ENCODE assay signal across 8 cellular contexts in genomic region chr2:230410861-230411464, GRCh38. TPM values are rescaled to one million over a fixed set of nuclear protein-coding genes. Genes with fewer than 3 reads are reported as not detected.
A peak's percentile ranks its signal among the peaks of the same experiment; 100 is the strongest.
DNase-seq lines count a peak whose midpoint lies in the region; ATAC-seq and TF ChIP-seq lines count a peak whose summit lies in the region.

No MANE protein-coding gene starts in this region.

- no peaks in the 10 kb centered on the region for H3K9me3 ChIP-seq in T-helper 17 cell (ENCODE audit: control insufficient read depth, low read length, poor library complexity, severe bottlenecking)

- no peaks in the 10 kb centered on the region for H3K27me3 Mint-ChIP-seq in T-helper 17 cell

- no peak for DNase-seq in T-helper 17 cell
- no peak for DNase-seq in fibroblast of villous mesenchyme (ENCODE audit: low read depth)
- no peak for DNase-seq in retinal pigment epithelial cell (ENCODE audit: low read depth)
- no peak for DNase-seq in UCSD-AML1 (lab: John Stamatoyannopoulos, UW; ENCODE audit: unreplicated experiment)
- no peak for DNase-seq in NCI-H1048 (lab: John Stamatoyannopoulos, UW)
- DNase-seq in posterior vena cava (ENCODE audit: low spot score), result no peak

- ATAC-seq in T-helper 17 cell (no peak), HG03045 (IDR thresholded peaks at IDR 0.05; ENCODE audit: unreplicated experiment) (no peak)

- intact Hi-C loops in posterior vena cava (cut with DNase I), result no loop called here

- peak overlapping the region; percentile 98 for H3K27ac Mint-ChIP-seq in T-helper 17 cell

- H3K4me3 ChIP-seq in GM08714 (ENCODE audit: low read length), result peak overlapping the region; percentile 62; the same call in 1 of the 2 replicates
- peak overlapping the region; percentile 63 for H3K4me3 ChIP-seq in fibroblast of villous mesenchyme (ENCODE audit: low read depth, low read length)
- H3K4me3 ChIP-seq in retinal pigment epithelial cell (ENCODE audit: low read length), result peak overlapping the region; percentile 83

- H3K4me1 Mint-ChIP-seq in T-helper 17 cell, result peaks cover 40% of the 10 kb centered on the region

- TF ChIP-seq CTCF in fibroblast of villous mesenchyme (IDR thresholded peaks at IDR 0.05; ENCODE audit: insufficient read depth, low read depth, low read length), result no peak
- TF ChIP-seq CTCF in retinal pigment epithelial cell (conservative IDR thresholded peaks at IDR 0.05; ENCODE audit: low read depth, low read length), result no peak

- no peaks in the 10 kb centered on the region for H3K36me3 Mint-ChIP-seq in T-helper 17 cell (ENCODE audit: low read depth)

- peak overlapping the region; percentile 99 for H3K4me3 Mint-ChIP-seq in T-helper 17 cell

RNA-seq across cellular contexts. Expression of gene SP100, which starts 5.0 kb away (rescaled TPM):
- total RNA-seq in T-helper 17 cell, result 100 to 1,000 TPM; 220 to 246 TPM
- 92.1 and 119 TPM in 2 replicates for total RNA-seq in fibroblast of villous mesenchyme
- 10 to 100 TPM; 87.9 to 90.7 TPM for total RNA-seq in posterior vena cava
